ENCODE assay signal across 22 cellular contexts in genomic region chr16:89538286-89538685, GRCh38.
A peak's percentile ranks its signal among the peaks of the same experiment; 100 is the strongest.
DNase-seq lines count a peak whose midpoint lies in the region; FAIRE-seq and TF ChIP-seq lines count a peak whose summit lies in the region.
"Had no signal": no experiment of that assay in that cellular context is flagged by ENCODE, and none has a peak within 500 bp of the region (broad histone marks: within the 10 kb centered on the region; RNA-seq: fewer than 3 reads in every experiment).

No MANE protein-coding gene starts in this region.

- no peak overlapping the region for H3K4me3 Mint-ChIP-seq in activated naive CD4-positive, alpha-beta T cell treated with anti-CD3 and anti-CD28 coated beads, Interleukin-2, amount 50 U/mL, for 24 hours
- no peak overlapping the region for H3K4me3 Mint-ChIP-seq in nephron progenitor cell

- peaks cover 6% of the 10 kb centered on the region for H3K36me3 Mint-ChIP-seq in activated naive CD4-positive, alpha-beta T cell treated with anti-CD3 and anti-CD28 coated beads, Interleukin-2, amount 50 U/mL, for 24 hours
- H3K36me3 Mint-ChIP-seq in nephron progenitor cell (ENCODE audit: low read depth): peaks cover 51% of the 10 kb centered on the region

- H3K9me3 Mint-ChIP-seq in activated naive CD4-positive, alpha-beta T cell treated with anti-CD3 and anti-CD28 coated beads, Interleukin-2, amount 50 U/mL, for 24 hours: no peaks in the 10 kb centered on the region
- H3K9me3 Mint-ChIP-seq in nephron progenitor cell: no peaks in the 10 kb centered on the region

- in situ Hi-C loops in brain microvascular endothelial cell (cut with HindIII; ENCODE audit: low pct_ligation_motif_present, low sequenced_read_pairs): no loop called here

- TF ChIP-seq CTCF in brain microvascular endothelial cell (IDR thresholded peaks at IDR 0.05; ENCODE audit: low read depth, low read length, missing control alignments): no peak
- TF ChIP-seq CTCF in nephron progenitor cell (IDR thresholded peaks at IDR 0.05): no peak

- H3K9me3 ChIP-seq in effector memory CD4-positive, alpha-beta T cell (ENCODE audit: control insufficient read depth, low read length): no peaks in the 10 kb centered on the region

- H3K4me3 ChIP-seq in brain microvascular endothelial cell (ENCODE audit: low read depth, low read length): no peak overlapping the region
- no peak overlapping the region for H3K4me3 ChIP-seq in effector memory CD4-positive, alpha-beta T cell (ENCODE audit: insufficient read depth, low read depth, low read length, poor library complexity, severe bottlenecking)

- DNase-seq in activated naive CD4-positive, alpha-beta T cell (lab: John Stamatoyannopoulos, UW): no peak
- DNase-seq in brain microvascular endothelial cell (peak; percentile 14), nephron progenitor cell (no peak), urothelium cell line (ENCODE audit: low spot score) (no peak), NCI-H526 treated with DMSO at 0.1 percent for 48 hours (lab: John Stamatoyannopoulos, UW) (no peak)
- no peak for DNase-seq in effector memory CD4-positive, alpha-beta T cell
- DNase-seq: 8988T, EL, GF-D8, KBM-7, MM.1S, NCI-H1048, NCI-H1417 treated with DMSO at 0.1 percent for 48 hours, NCI-H187, NCI-H446, NCI-H526, PC-3, SHP77 had no signal

- H3K4me1 Mint-ChIP-seq in activated naive CD4-positive, alpha-beta T cell treated with anti-CD3 and anti-CD28 coated beads, Interleukin-2, amount 50 U/mL, for 24 hours: peaks cover 23% of the 10 kb centered on the region
- no peaks in the 10 kb centered on the region for H3K4me1 Mint-ChIP-seq in nephron progenitor cell

- peaks cover 21% of the 10 kb centered on the region for H3K4me1 ChIP-seq in effector memory CD4-positive, alpha-beta T cell (ENCODE audit: control insufficient read depth, insufficient read depth, low read length, poor library complexity, severe bottlenecking)

- H3K36me3 ChIP-seq in brain microvascular endothelial cell (replicated peaks): peaks cover 52% of the 10 kb centered on the region
- H3K36me3 ChIP-seq in effector memory CD4-positive, alpha-beta T cell (ENCODE audit: control insufficient read depth, insufficient read depth, low read length): peaks cover 20% of the 10 kb centered on the region

- H3K27ac ChIP-seq in brain microvascular endothelial cell: no peak overlapping the region
- H3K27ac ChIP-seq in effector memory CD4-positive, alpha-beta T cell (ENCODE audit: insufficient read depth, low read length, poor library complexity, severe bottlenecking): no peak overlapping the region
- H3K27ac ChIP-seq: HL-60 had no signal

- H3K27me3 Mint-ChIP-seq in activated naive CD4-positive, alpha-beta T cell treated with anti-CD3 and anti-CD28 coated beads, Interleukin-2, amount 50 U/mL, for 24 hours: no peaks in the 10 kb centered on the region
- peaks cover 4% of the 10 kb centered on the region for H3K27me3 Mint-ChIP-seq in nephron progenitor cell (ENCODE audit: low read depth, poor library complexity)

- H3K27me3 ChIP-seq in brain microvascular endothelial cell (replicated peaks): no peaks in the 10 kb centered on the region
- no peaks in the 10 kb centered on the region for H3K27me3 ChIP-seq in effector memory CD4-positive, alpha-beta T cell (replicated peaks; ENCODE audit: control insufficient read depth, insufficient read depth, low read length, poor library complexity, severe bottlenecking)

- peak overlapping the region; percentile 23 for H3K27ac Mint-ChIP-seq in activated naive CD4-positive, alpha-beta T cell treated with anti-CD3 and anti-CD28 coated beads, Interleukin-2, amount 50 U/mL, for 24 hours
- peak overlapping the region; percentile 16 for H3K27ac Mint-ChIP-seq in nephron progenitor cell

- no peak for FAIRE-seq in urothelium cell line (lab: Jason Lieb, UNC)
- FAIRE-seq: GM19239, H1 had no signal
